ENCODE assay signal across 1 cellular context in genomic region chr5:148826082-148826971, GRCh38.
TF ChIP-seq lines count a peak whose summit lies in the region.

Gene ADRB2, plus strand, starts transcription at chr5:148826611. Its CDS starts 221 bp downstream, at chr5:148826832.

TF ChIP-seq in H1, 55 proteins besides CTCF, POLR2A, EP300 and RAD21:
- TF ChIP-seq KDM5A (IDR thresholded peaks at IDR 0.05; ENCODE audit: low read length), result no peak
- peak; percentile 66 for TF ChIP-seq CTBP2 (IDR thresholded peaks at IDR 0.05; ENCODE audit: borderline replicate concordance, insufficient read depth, insufficient read length, low read length)
- no peak for TF ChIP-seq SP4 (IDR thresholded peaks at IDR 0.05; ENCODE audit: low read length)
- TF ChIP-seq JUN (IDR thresholded peaks at IDR 0.05; ENCODE audit: low read depth, low read length), result no peak
- peak; percentile 87 for TF ChIP-seq E2F6 (IDR thresholded peaks at IDR 0.05)
- peak; percentile 84; the same call in 1 of the 2 replicates for TF ChIP-seq MAX (IDR thresholded peaks at IDR 0.05)
- no peak for TF ChIP-seq SIX5 (IDR thresholded peaks at IDR 0.05; ENCODE audit: low read depth, low read length)
- TF ChIP-seq KDM4A (IDR thresholded peaks at IDR 0.05; ENCODE audit: low read depth, low read length, severe bottlenecking), result peak; percentile 99
- TF ChIP-seq SAP30 (IDR thresholded peaks at IDR 0.05; ENCODE audit: insufficient read depth, insufficient replicate concordance, low read length), result peak; percentile 16
- peak; percentile 48; the same call in 1 of the 2 replicates for TF ChIP-seq POLR2AphosphoS5 (IDR thresholded peaks at IDR 0.05; ENCODE audit: low read depth, low read length)
- peak; percentile 44 for TF ChIP-seq ASH2L (IDR thresholded peaks at IDR 0.05; ENCODE audit: low read length)
- no peak for TF ChIP-seq SRF (IDR thresholded peaks at IDR 0.05; ENCODE audit: low read depth, low read length)
- TF ChIP-seq CHD1 (IDR thresholded peaks at IDR 0.05; ENCODE audit: low read depth, low read length), result no peak
- TF ChIP-seq BRCA1 (IDR thresholded peaks at IDR 0.05; ENCODE audit: low read depth, low read length), result no peak
- no peak for TF ChIP-seq SIRT6 (IDR thresholded peaks at IDR 0.05; ENCODE audit: low read length)
- peak; percentile 77 for TF ChIP-seq TAF1 (IDR thresholded peaks at IDR 0.05; ENCODE audit: low read depth, low read length)
- TF ChIP-seq SUZ12 (IDR thresholded peaks at IDR 0.05; ENCODE audit: low read length), result 0 out of 2 replicates have a peak, but pooled peaks have one; percentile 19
- no peak for TF ChIP-seq RXRA (IDR thresholded peaks at IDR 0.05; ENCODE audit: insufficient read depth, low read depth, low read length)
- TF ChIP-seq TAF7 (optimal IDR thresholded peaks at IDR 0.05; ENCODE audit: borderline replicate concordance, low read depth, low read length), result no peak
- TF ChIP-seq SP2 (IDR thresholded peaks at IDR 0.05; ENCODE audit: low read length), result no peak
- peak; percentile 40; the same call in 1 of the 2 replicates for TF ChIP-seq TBP (IDR thresholded peaks at IDR 0.05; ENCODE audit: low read depth, low read length)
- no peak for TF ChIP-seq NANOG (IDR thresholded peaks at IDR 0.05; ENCODE audit: insufficient read depth, low read depth, low read length, poor library complexity, severe bottlenecking)
- TF ChIP-seq NRF1 (IDR thresholded peaks at IDR 0.05; ENCODE audit: low read depth, low read length), result no peak
- no peak for TF ChIP-seq CEBPB (IDR thresholded peaks at IDR 0.05; ENCODE audit: low read depth, low read length)
- TF ChIP-seq ATF3 (IDR thresholded peaks at IDR 0.05; ENCODE audit: insufficient read depth, low read depth, low read length), result no peak
- TF ChIP-seq CHD7 (IDR thresholded peaks at IDR 0.05; ENCODE audit: insufficient replicate concordance, low read length), result no peak
- peak; percentile 77 for TF ChIP-seq CREB1 (IDR thresholded peaks at IDR 0.05)
- peak; percentile 41; the same call in 1 of the 2 replicates for TF ChIP-seq PHF8 (conservative IDR thresholded peaks at IDR 0.05; ENCODE audit: low read depth, low read length)
- TF ChIP-seq KDM1A (IDR thresholded peaks at IDR 0.05; ENCODE audit: borderline replicate concordance, low read length), result peak; percentile 42; the same call in 1 of the 2 replicates
- TF ChIP-seq YY1 (IDR thresholded peaks at IDR 0.05; ENCODE audit: low read depth, low read length), result no peak
- TF ChIP-seq HDAC6 (IDR thresholded peaks at IDR 0.05; ENCODE audit: low read depth, low read length), result no peak
